ENCODE assay signal across 17 cellular contexts in the genomic region with DNA sequence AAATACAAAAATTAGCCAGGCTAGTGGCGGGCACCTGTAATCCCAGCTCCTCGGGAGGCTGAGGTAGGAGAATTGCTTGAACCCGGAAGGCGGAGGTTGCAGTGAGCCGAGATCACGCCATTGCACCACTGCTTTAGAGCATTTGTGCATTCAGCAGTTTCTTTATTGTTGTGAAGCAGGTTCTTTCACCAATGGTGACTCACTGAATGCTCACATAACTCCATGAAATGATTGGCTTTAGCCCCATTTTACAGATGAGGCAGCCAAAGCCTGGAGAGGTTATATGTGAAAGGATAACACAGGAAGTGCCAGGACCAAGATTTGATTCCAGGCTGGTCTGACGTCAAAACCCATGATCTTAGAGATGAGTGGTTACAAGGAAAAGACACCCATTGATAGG.
"Had no signal": no experiment of that assay in that cellular context is flagged by ENCODE, and none has a peak within 500 bp of the region (broad histone marks: within the 10 kb centered on the region; RNA-seq: fewer than 3 reads in every experiment).

No MANE protein-coding gene starts in this region.

- H3K27ac ChIP-seq: coronary artery, ovary, stomach had no signal

- H3K27me3 ChIP-seq: heart left ventricle, neutrophil, ovary, right atrium auricular region, stomach had no signal

- H3K27me3 Mint-ChIP-seq: naive thymus-derived CD8-positive, alpha-beta T cell had no signal

- H3K27ac Mint-ChIP-seq: endodermal cell; naive thymus-derived CD8-positive, alpha-beta T cell; type B pancreatic cell had no signal

- H3K4me1 Mint-ChIP-seq: endodermal cell had no signal

- H3K36me3 Mint-ChIP-seq: naive thymus-derived CD8-positive, alpha-beta T cell; type B pancreatic cell had no signal

- H3K4me3 ChIP-seq: coronary artery, heart left ventricle, mucosa of descending colon, ovary, right atrium auricular region, stomach had no signal

- H3K9me3 Mint-ChIP-seq: endodermal cell; naive thymus-derived CD8-positive, alpha-beta T cell; type B pancreatic cell had no signal

- H3K36me3 ChIP-seq: heart left ventricle, neutrophil, ovary, right atrium auricular region, stomach had no signal

- H3K9me3 ChIP-seq: heart left ventricle, mucosa of descending colon, neutrophil, ovary, right atrium auricular region, stomach had no signal

- DNase-seq: effector CD4-positive, alpha-beta T cell; endodermal cell; heart left ventricle; hippocampal formation; left colon; mammary epithelial cell; mucosa of descending colon; naive thymus-derived CD8-positive, alpha-beta T cell; ovary; small intestine; stimulated activated CD4-positive, alpha-beta T cell treated with anti-CD3 and anti-CD28 coated beads, Interleukin-12 subunit alpha, Interleukin-12 subunit beta, amount 100 ng/mL, for 4 hours; stimulated activated naive CD4-positive, alpha-beta T cell; stomach had no signal

- H3K4me3 Mint-ChIP-seq: endodermal cell; naive thymus-derived CD8-positive, alpha-beta T cell; type B pancreatic cell had no signal

- ATAC-seq: left colon; mucosa of descending colon; naive thymus-derived CD8-positive, alpha-beta T cell had no signal
